2 cellular contexts compared by ENCODE assay signal in genomic region chr5:100421360-100421759, GRCh38.
TF ChIP-seq lines count a peak whose summit lies in the region.

No MANE protein-coding gene starts in this region.

TF ChIP-seq in HepG2, 621 proteins besides CTCF, POLR2A, EP300 and RAD21 (continued from another document):
- no peak for TF ChIP-seq AHDC1 (CRISPR knock-in tag; IDR thresholded peaks at IDR 0.05; ENCODE audit: borderline replicate concordance)
- no peak for TF ChIP-seq ZNF350 (CRISPR knock-in tag; IDR thresholded peaks at IDR 0.05; ENCODE audit: borderline replicate concordance, low read depth)
- TF ChIP-seq ZFAT (CRISPR knock-in tag; conservative IDR thresholded peaks at IDR 0.05): no peak
- no peak for TF ChIP-seq IKZF5 (CRISPR knock-in tag; IDR thresholded peaks at IDR 0.05)

TF ChIP-seq in K562, 482 proteins besides CTCF, POLR2A, EP300 and RAD21 (continued from another document):
- TF ChIP-seq CEBPZ (IDR thresholded peaks at IDR 0.05; ENCODE audit: borderline replicate concordance, low read depth, low read length) (no peak), MAFF (IDR thresholded peaks at IDR 0.05; ENCODE audit: low read length) (peak; percentile 16; the same call in 1 of the 2 replicates), ZNF316 (IDR thresholded peaks at IDR 0.05) (peak; percentile 70), BACH1 (tag; IDR thresholded peaks at IDR 0.05) (no peak)
